In the genomic region with DNA sequence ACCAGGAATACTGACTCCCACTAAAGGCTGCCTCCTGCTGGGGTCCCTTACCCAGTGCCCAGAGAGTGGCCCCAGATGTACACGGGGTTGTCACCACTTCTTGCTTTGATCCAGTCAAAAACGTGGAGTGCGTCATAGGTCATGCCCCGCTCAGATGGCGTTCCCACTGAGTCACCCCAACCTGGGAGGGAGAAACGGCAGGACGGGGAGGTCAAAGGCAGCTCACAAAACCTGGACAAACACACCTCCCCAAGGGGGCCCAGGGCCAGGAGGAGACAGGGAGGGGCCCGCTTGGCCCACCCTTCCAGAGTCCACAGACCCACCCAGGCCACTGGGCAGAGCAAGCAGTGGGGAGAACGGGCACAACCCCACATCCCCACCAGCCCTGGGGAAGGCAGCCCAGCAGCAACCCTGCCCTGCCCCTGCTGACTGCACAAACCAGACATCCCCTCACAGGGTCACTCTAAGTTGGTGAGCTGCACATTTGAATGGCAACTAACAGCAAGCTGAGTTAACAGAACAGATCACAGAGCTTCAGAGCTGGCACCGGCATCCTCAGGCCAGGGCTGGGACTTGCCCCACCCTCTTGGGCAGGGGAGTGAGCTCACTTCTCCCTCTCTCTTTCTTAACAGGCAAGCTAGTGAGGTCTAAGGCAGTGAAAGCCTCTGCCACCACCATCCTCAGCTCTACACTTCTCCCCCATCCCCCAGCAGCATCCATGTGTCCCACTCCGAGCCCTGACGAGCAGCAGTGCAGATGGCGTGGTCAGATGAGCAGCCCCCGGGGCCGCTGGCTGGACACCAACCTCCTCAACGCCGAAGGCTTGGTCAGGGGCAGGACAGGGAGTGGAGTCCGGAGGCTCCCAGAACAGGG, we compare ENCODE assay signal across 8 cellular contexts.
DNase-seq lines count a peak whose midpoint lies in the region; ATAC-seq, FAIRE-seq and TF ChIP-seq lines count a peak whose summit lies in the region.

No MANE protein-coding gene starts in this region.

- H3K27me3 Mint-ChIP-seq in CD14-positive monocyte (ENCODE audit: low read depth in 3 of 3), result peaks cover 0 to 2% (median 0%) of the 10 kb centered on the region in 3 donors
- no peaks in the 10 kb centered on the region for H3K27me3 Mint-ChIP-seq in activated naive CD8-positive, alpha-beta T cell treated with anti-CD3 and anti-CD28 coated beads for 36 hours

- no peak overlapping the region for H3K4me3 Mint-ChIP-seq in CD14-positive monocyte
- no peak overlapping the region for H3K4me3 Mint-ChIP-seq in activated naive CD8-positive, alpha-beta T cell treated with anti-CD3 and anti-CD28 coated beads for 36 hours
- H3K4me3 Mint-ChIP-seq in stimulated activated effector memory CD8-positive, alpha-beta T cell treated with anti-CD3 and anti-CD28 coated beads, Interleukin-12 subunit alpha, Interleukin-12 subunit beta, amount 100 ng/mL, for 72 hours, result peak overlapping the region; percentile 72

- H3K9me3 Mint-ChIP-seq in CD14-positive monocyte, result no peaks in the 10 kb centered on the region
- H3K9me3 Mint-ChIP-seq in activated naive CD8-positive, alpha-beta T cell treated with anti-CD3 and anti-CD28 coated beads for 36 hours, result no peaks in the 10 kb centered on the region
- H3K9me3 Mint-ChIP-seq in stimulated activated effector memory CD8-positive, alpha-beta T cell treated with anti-CD3 and anti-CD28 coated beads, Interleukin-12 subunit alpha, Interleukin-12 subunit beta, amount 100 ng/mL, for 72 hours, result no peaks in the 10 kb centered on the region

- H3K4me1 ChIP-seq in left ventricle myocardium inferior, result peaks cover 29% of the 10 kb centered on the region

- peak overlapping the region; percentile 24 for H3K4me3 ChIP-seq in left ventricle myocardium inferior

- peak overlapping the region; percentile 72 to 100 (median 92) for H3K27ac Mint-ChIP-seq in CD14-positive monocyte
- H3K27ac Mint-ChIP-seq in activated naive CD8-positive, alpha-beta T cell treated with anti-CD3 and anti-CD28 coated beads for 36 hours, result peak overlapping the region; percentile 57
- peak overlapping the region; percentile 91 for H3K27ac Mint-ChIP-seq in stimulated activated effector memory CD8-positive, alpha-beta T cell treated with anti-CD3 and anti-CD28 coated beads, Interleukin-12 subunit alpha, Interleukin-12 subunit beta, amount 100 ng/mL, for 72 hours

- peaks cover 18% of the 10 kb centered on the region for H3K36me3 ChIP-seq in left ventricle myocardium inferior

- TF ChIP-seq CTCF in CD14-positive monocyte (IDR thresholded peaks at IDR 0.05), result no peak
- no peak for TF ChIP-seq CTCF in left ventricle myocardium inferior (IDR thresholded peaks at IDR 0.05; ENCODE audit: borderline replicate concordance)

- peaks cover 18 to 52% of the 10 kb centered on the region in 2 donors for H3K36me3 Mint-ChIP-seq in CD14-positive monocyte
- H3K36me3 Mint-ChIP-seq in activated naive CD8-positive, alpha-beta T cell treated with anti-CD3 and anti-CD28 coated beads for 36 hours, result peaks cover 10% of the 10 kb centered on the region
- peaks cover 5% of the 10 kb centered on the region for H3K36me3 Mint-ChIP-seq in stimulated activated effector memory CD8-positive, alpha-beta T cell treated with anti-CD3 and anti-CD28 coated beads, Interleukin-12 subunit alpha, Interleukin-12 subunit beta, amount 100 ng/mL, for 72 hours

- peak overlapping the region; percentile 52 for H3K27ac ChIP-seq in left ventricle myocardium inferior (replicated peaks)

- ATAC-seq in stimulated activated effector memory CD8-positive, alpha-beta T cell treated with anti-CD3 and anti-CD28 coated beads, Interleukin-12 subunit alpha, Interleukin-12 subunit beta, amount 100 ng/mL, for 72 hours, result peak; percentile 29
- no peak for ATAC-seq in GM18511 (IDR thresholded peaks at IDR 0.05; ENCODE audit: unreplicated experiment)

- H3K27me3 ChIP-seq in left ventricle myocardium inferior (ENCODE audit: low read depth), result no peaks in the 10 kb centered on the region

- peak; percentile 81 for FAIRE-seq in HTR-8/SVneo (lab: Jason Lieb, UNC)

- intact Hi-C loops in CD14-positive monocyte (cut with micrococcal nuclease) (loop anchor here (2.0 to 10.0 kb wide), 5 partner anchors 62 to 317 kb away; a partner anchor contains a TSS), left ventricle myocardium inferior (cut with micrococcal nuclease) (loop anchor here (10.0 kb wide), 2 partner anchors 65 to 85 kb away; a partner anchor contains a TSS)

- peaks cover 29% of the 10 kb centered on the region for H3K4me1 Mint-ChIP-seq in CD14-positive monocyte
- peaks cover 26% of the 10 kb centered on the region for H3K4me1 Mint-ChIP-seq in activated naive CD8-positive, alpha-beta T cell treated with anti-CD3 and anti-CD28 coated beads for 36 hours
- H3K4me1 Mint-ChIP-seq in stimulated activated effector memory CD8-positive, alpha-beta T cell treated with anti-CD3 and anti-CD28 coated beads, Interleukin-12 subunit alpha, Interleukin-12 subunit beta, amount 100 ng/mL, for 72 hours, result peaks cover 36% of the 10 kb centered on the region

- DNase-seq in CD14-positive monocyte (ENCODE audit: low spot score), result peak; percentile 79
- DNase-seq in HTR-8/SVneo (ENCODE audit: insufficient read length, low spot score), result peak; percentile 57
- no peak for DNase-seq in activated naive CD8-positive, alpha-beta T cell treated with anti-CD3 and anti-CD28 coated beads for 36 hours
- no peak for DNase-seq in left ventricle myocardium inferior
- no peak for DNase-seq in stimulated activated effector memory CD8-positive, alpha-beta T cell treated with anti-CD3 and anti-CD28 coated beads, Interleukin-12 subunit alpha, Interleukin-12 subunit beta, amount 100 ng/mL, for 72 hours (ENCODE audit: low spot score in 2 of 2)
- DNase-seq in activated CD4-positive, CD25-positive, alpha-beta regulatory T cell treated with anti-CD3 and anti-CD28 coated beads, Interleukin-2, amount 50 U/mL, for 72 hours, result no peak
- DNase-seq in effector CD4-positive, alpha-beta T cell, result no peak

- H3K9me3 ChIP-seq in left ventricle myocardium inferior (replicated peaks), result no peaks in the 10 kb centered on the region

Comparison
In these comparisons a context has a peak if more than half of its experiments do, and no peak if none do; other contexts are left out.
1. DNase-seq: peak in CD14-positive monocyte (single experiment) and HTR-8/SVneo (single experiment); none in activated naive CD8-positive, alpha-beta T cell treated with anti-CD3 and anti-CD28 coated beads for 36 hours (single experiment), left ventricle myocardium inferior (single experiment), stimulated activated effector memory CD8-positive, alpha-beta T cell treated with anti-CD3 and anti-CD28 coated beads, Interleukin-12 subunit alpha, Interleukin-12 subunit beta, amount 100 ng/mL, for 72 hours (0 of 2), activated CD4-positive, CD25-positive, alpha-beta regulatory T cell treated with anti-CD3 and anti-CD28 coated beads, Interleukin-2, amount 50 U/mL, for 72 hours (single experiment) and effector CD4-positive, alpha-beta T cell (single experiment).
2. Peak in every context shown above with its lines, with median percentiles within 50 percentile points of each other: H3K27ac Mint-ChIP-seq.